36 cellular contexts compared by ENCODE assay signal in the genomic region with DNA sequence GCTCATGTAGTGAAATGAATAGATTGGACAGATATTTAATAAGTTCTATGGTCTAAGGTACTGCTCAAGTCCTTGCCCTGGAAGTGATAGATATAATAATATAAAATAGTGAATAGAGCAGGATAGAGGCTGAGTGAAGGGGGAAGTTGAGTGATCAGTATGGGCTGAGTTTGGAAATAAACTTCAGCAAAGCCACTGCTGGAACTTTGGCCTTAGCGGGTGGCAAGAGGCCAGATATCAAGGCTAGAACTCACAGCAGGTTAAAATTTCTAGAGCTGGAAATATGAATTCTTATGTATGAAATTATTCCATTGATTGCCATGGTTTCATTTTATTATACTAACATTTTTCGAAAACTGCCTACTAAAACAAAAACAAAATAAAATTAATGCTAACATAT.
DNase-seq lines count a peak whose midpoint lies in the region; ATAC-seq, FAIRE-seq and TF ChIP-seq lines count a peak whose summit lies in the region.
"Had no signal": no experiment of that assay in that cellular context is flagged by ENCODE, and none has a peak within 500 bp of the region (broad histone marks: within the 10 kb centered on the region; RNA-seq: fewer than 3 reads in every experiment).

No MANE protein-coding gene starts in this region.

- H3K79me2 ChIP-seq in HepG2 (ENCODE audit: insufficient read depth, low read length): no peaks in the 10 kb centered on the region

- H3K4me3 ChIP-seq in heart left ventricle: no peak overlapping the region
- H3K4me3 ChIP-seq in liver (ENCODE audit: low read depth in 1 of 3, low read length in 3 of 3): no peak overlapping the region
- H3K4me3 ChIP-seq in HepG2 (replicated peaks in 1 of 3; ENCODE audit: insufficient read depth in 1 of 3, low read depth in 2 of 3, low read length in 3 of 3): no peak overlapping the region
- H3K4me3 ChIP-seq in right lobe of liver: no peak overlapping the region
- H3K4me3 ChIP-seq: A549; BLaER1; BLaER1 treated with 17β-estradiol and CSF1 and Interleukin-3, amounts not matched to agents 10 nM and 100 nM had no signal

- H3K4me3 Mint-ChIP-seq in osteocyte (ENCODE audit: unreplicated experiment) (no peak overlapping the region), CD14-positive monocyte (no peak overlapping the region)
- H3K4me3 Mint-ChIP-seq: B cell; CD4-positive, alpha-beta memory T cell; CD4-positive, alpha-beta T cell; CD4-positive, CD25-positive, alpha-beta regulatory T cell; CD8-positive, alpha-beta memory T cell; CD8-positive, alpha-beta T cell had no signal

- WGBS in heart left ventricle, 4 donors: 94 to 98% (median 97%) methylated on average over 2 of the region's 2 CpGs
- 79% methylated on average over 2 of the region's 2 CpGs for WGBS in liver
- 0% methylated on average over 2 of the region's 2 CpGs for WGBS in HepG2 (ENCODE audit: low lambda C conversion rate)
- 68% methylated on average over 2 of the region's 2 CpGs for WGBS in right lobe of liver (ENCODE audit: insufficient coverage, low coverage, low lambda C conversion rate, missing lambda C conversion rate)

- H3K27ac Mint-ChIP-seq in osteocyte (ENCODE audit: unreplicated experiment): no peak overlapping the region
- no peak overlapping the region for H3K27ac Mint-ChIP-seq in CD14-positive monocyte
- H3K27ac Mint-ChIP-seq: B cell; CD4-positive, alpha-beta memory T cell; CD4-positive, alpha-beta T cell; CD4-positive, CD25-positive, alpha-beta regulatory T cell; CD8-positive, alpha-beta memory T cell; CD8-positive, alpha-beta T cell had no signal

- CTCF ChIA-PET in HepG2 (lab: Yijun Ruan, JAX; ENCODE audit: low intra/inter-chr PET ratio, low total read pairs): no interaction called here

- FAIRE-seq in HepG2 (lab: Jason Lieb, UNC): no peak
- FAIRE-seq: A204.1, A549, D721Med had no signal

- H3K9me3 Mint-ChIP-seq in osteocyte (ENCODE audit: unreplicated experiment) (peaks cover 3% of the 10 kb centered on the region), CD14-positive monocyte (peaks cover 0 to 5% (median 2%) of the 10 kb centered on the region in 7 donors)
- H3K9me3 Mint-ChIP-seq: CD4-positive, alpha-beta T cell; CD8-positive, alpha-beta T cell had no signal

- no peak overlapping the region for H3K4me2 ChIP-seq in HepG2 (ENCODE audit: low read depth, low read length)
- H3K4me2 ChIP-seq: A549; BLaER1; BLaER1 treated with 17β-estradiol and CSF1 and Interleukin-3, amounts not matched to agents 10 nM and 100 nM had no signal

- TF ChIP-seq CTCF in heart left ventricle (IDR thresholded peaks at IDR 0.05) (no peak), liver (IDR thresholded peaks at IDR 0.05; ENCODE audit: low read depth, low read length, missing input control) (no peak), HepG2 (CRISPR knock-in tag; IDR thresholded peaks at IDR 0.05) (no peak), right lobe of liver (IDR thresholded peaks at IDR 0.05) (no peak), osteocyte (IDR thresholded peaks at IDR 0.05) (no peak), CD14-positive monocyte (IDR thresholded peaks at IDR 0.05) (no peak)

- no peaks in the 10 kb centered on the region for H4K20me1 ChIP-seq in HepG2 (ENCODE audit: insufficient read depth, low read length)
- H4K20me1 ChIP-seq: BLaER1; BLaER1 treated with 17β-estradiol and CSF1 and Interleukin-3, amounts not matched to agents 10 nM and 100 nM had no signal

- in situ Hi-C loops in HepG2 (cut with HindIII; ENCODE audit: extremely low pct_ligation_motif_present, low pct_unique_long_range_greater_than_20kb): no loop called here

- H3K9me3 ChIP-seq in heart left ventricle (no peaks in the 10 kb centered on the region), liver (ENCODE audit: control insufficient read depth in 4 of 4, low read length in 3 of 4) (no peaks in the 10 kb centered on the region), HepG2 (ENCODE audit: low read length) (no peaks in the 10 kb centered on the region), right lobe of liver (no peaks in the 10 kb centered on the region)
- H3K9me3 ChIP-seq: A549; BE2C; BLaER1; BLaER1 treated with 17β-estradiol and CSF1 and Interleukin-3, amounts not matched to agents 10 nM and 100 nM; Caco-2 had no signal

- H3K4me1 ChIP-seq in heart left ventricle (peaks cover 0 to 3% (median 0%) of the 10 kb centered on the region in 12 donors), liver (ENCODE audit: control insufficient read depth in 4 of 4, insufficient read depth in 4 of 4, low read length in 3 of 4) (peaks cover 0 to 4% (median under 1%) of the 10 kb centered on the region in 4 donors), HepG2 (ENCODE audit: insufficient read depth, low read length) (no peaks in the 10 kb centered on the region), right lobe of liver (no peaks in the 10 kb centered on the region)
- H3K4me1 ChIP-seq: A549; BE2C; BLaER1; BLaER1 treated with 17β-estradiol and CSF1 and Interleukin-3, amounts not matched to agents 10 nM and 100 nM; Caco-2 had no signal

- H3K36me3 ChIP-seq in heart left ventricle (no peaks in the 10 kb centered on the region), liver (ENCODE audit: control insufficient read depth in 4 of 4, insufficient read depth in 3 of 4, low read depth in 1 of 4, low read length in 3 of 4) (no peaks in the 10 kb centered on the region), HepG2 (replicated peaks in 1 of 2; ENCODE audit: control insufficient read depth in 1 of 2, insufficient read depth in 2 of 2, low read length in 2 of 2) (no peaks in the 10 kb centered on the region), right lobe of liver (no peaks in the 10 kb centered on the region)
- H3K36me3 ChIP-seq: BE2C; BLaER1; BLaER1 treated with 17β-estradiol and CSF1 and Interleukin-3, amounts not matched to agents 10 nM and 100 nM had no signal

- intact Hi-C loops in Right ventricle myocardium inferior (cut with DNase I): no loop called here
- intact Hi-C loops in heart left ventricle (cut with DNase I): no loop called here
- intact Hi-C loops in HepG2 (cut with micrococcal nuclease; ENCODE audit: unreplicated experiment): no loop called here
- intact Hi-C loops in right lobe of liver (cut with DNase I): no loop called here
- intact Hi-C loops in CD14-positive monocyte (cut with micrococcal nuclease): no loop called here

- no peaks in the 10 kb centered on the region for H3K36me3 Mint-ChIP-seq in osteocyte (ENCODE audit: unreplicated experiment)
- H3K36me3 Mint-ChIP-seq in CD14-positive monocyte: no peaks in the 10 kb centered on the region
- H3K36me3 Mint-ChIP-seq: CD4-positive, alpha-beta memory T cell; CD4-positive, CD25-positive, alpha-beta regulatory T cell; CD8-positive, alpha-beta memory T cell; CD8-positive, alpha-beta T cell had no signal

- TF ChIP-seq EP300 in HepG2 (IDR thresholded peaks at IDR 0.05; ENCODE audit: low read depth in 2 of 2, low read length in 2 of 2) (no peak), HepG2 (CRISPR knock-in tag; IDR thresholded peaks at IDR 0.05; ENCODE audit: borderline replicate concordance) (no peak)

- H3K27me3 ChIP-seq in heart left ventricle (no peaks in the 10 kb centered on the region), liver (ENCODE audit: control insufficient read depth in 4 of 4, insufficient read depth in 4 of 4, low read length in 3 of 4) (no peaks in the 10 kb centered on the region), HepG2 (ENCODE audit: control insufficient read depth in 1 of 2, insufficient read depth in 2 of 2, low read length in 2 of 2) (no peaks in the 10 kb centered on the region), right lobe of liver (no peaks in the 10 kb centered on the region)
- H3K27me3 ChIP-seq: BE2C; BLaER1; BLaER1 treated with 17β-estradiol and CSF1 and Interleukin-3, amounts not matched to agents 10 nM and 100 nM had no signal

- no peak for ATAC-seq in Right ventricle myocardium inferior
- ATAC-seq in heart left ventricle: no peak
- ATAC-seq in HepG2: no peak
- ATAC-seq in left lobe of liver: peak; percentile 88
- peak; percentile 46 to 74 (median 68) for ATAC-seq in right lobe of liver
- ATAC-seq: A549; CD8-positive, alpha-beta T cell had no signal

- peak; percentile 33 for DNase-seq in Right ventricle myocardium inferior (ENCODE audit: missing footprints)
- no peak for DNase-seq in heart left ventricle
- no peak for DNase-seq in HepG2 (ENCODE audit: low spot score)
- peak; percentile 47 for DNase-seq in left lobe of liver (ENCODE audit: low spot score)
- peak in 1 of 3 donors; percentile 52 for DNase-seq in right lobe of liver
- DNase-seq in osteocyte (ENCODE audit: extremely low spot score, unreplicated experiment): no peak
- no peak for DNase-seq in CD14-positive monocyte (ENCODE audit: low spot score)
- DNase-seq: 8988T; ACHN; AML-193; BE2C; C1 segment of cervical spinal cord; Caco-2; Calu3; CD4-positive, alpha-beta memory T cell; CD4-positive, alpha-beta T cell; CD4-positive, CD25-positive, alpha-beta regulatory T cell; CD8-positive, alpha-beta memory T cell; CD8-positive, alpha-beta T cell; COR-L47; DMS 273 treated with DMSO at 0.1 percent for 48 hours; DMS153; DMS53; DMS79; DMS79 treated with DMSO at 0.1 percent for 48 hours; DND-41; EL had no signal

- H3K4me1 Mint-ChIP-seq in osteocyte (ENCODE audit: unreplicated experiment) (peaks cover 4% of the 10 kb centered on the region), CD14-positive monocyte (no peaks in the 10 kb centered on the region)
- H3K4me1 Mint-ChIP-seq: B cell; CD4-positive, alpha-beta memory T cell; CD4-positive, CD25-positive, alpha-beta regulatory T cell; CD8-positive, alpha-beta memory T cell had no signal

- H3K27me3 Mint-ChIP-seq in osteocyte (ENCODE audit: unreplicated experiment): no peaks in the 10 kb centered on the region
- H3K27me3 Mint-ChIP-seq in CD14-positive monocyte (ENCODE audit: low read depth in 3 of 3): no peaks in the 10 kb centered on the region
- H3K27me3 Mint-ChIP-seq: B cell; CD4-positive, alpha-beta memory T cell; CD4-positive, alpha-beta T cell; CD4-positive, CD25-positive, alpha-beta regulatory T cell had no signal

- no peak overlapping the region for H3K9ac ChIP-seq in liver (ENCODE audit: low read depth in 1 of 2, low read length in 2 of 2)
- no peak overlapping the region for H3K9ac ChIP-seq in HepG2 (ENCODE audit: insufficient read depth, low read depth, low read length)
- H3K9ac ChIP-seq: BLaER1; BLaER1 treated with 17β-estradiol and CSF1 and Interleukin-3, amounts not matched to agents 10 nM and 100 nM had no signal

- BruUV-seq in HepG2 (replicated peaks; lab: Mats Ljungman, UMichigan): no TSS peak

- no peak overlapping the region for H2AFZ ChIP-seq in HepG2 (ENCODE audit: low read length)

- TF ChIP-seq POLR2A in heart left ventricle (IDR thresholded peaks at IDR 0.05): no peak
- no peak for TF ChIP-seq POLR2A in HepG2 (IDR thresholded peaks at IDR 0.05; ENCODE audit: insufficient read depth in 1 of 2, low read depth in 2 of 2, low read length in 2 of 2)
- TF ChIP-seq POLR2A in right lobe of liver (IDR thresholded peaks at IDR 0.05): no peak

- H3K27ac ChIP-seq in heart left ventricle (no peak overlapping the region), liver (ENCODE audit: low read depth in 1 of 2, low read length in 2 of 2) (no peak overlapping the region), HepG2 (ENCODE audit: extremely low read length, insufficient read depth, low read length) (no peak overlapping the region), right lobe of liver (no peak overlapping the region)
- H3K27ac ChIP-seq: 22Rv1; A549; BLaER1; BLaER1 treated with 17β-estradiol and CSF1 and Interleukin-3, amounts not matched to agents 10 nM and 100 nM; C4-2B had no signal

- POLR2A ChIA-PET in HepG2 (lab: Yijun Ruan, JAX): no interaction called here

- no peak for TF ChIP-seq RAD21 in liver (IDR thresholded peaks at IDR 0.05)
- TF ChIP-seq RAD21 in HepG2 (CRISPR knock-in tag; IDR thresholded peaks at IDR 0.05): no peak

Comparison
In these comparisons a context has a peak if more than half of its experiments do, and no peak if none do; other contexts are left out.
1. ATAC-seq: peak in left lobe of liver (single experiment) and right lobe of liver (4 of 4); none in Right ventricle myocardium inferior (single experiment), heart left ventricle (0 of 4) and HepG2 (single experiment).
2. DNase-seq: peak in Right ventricle myocardium inferior (single experiment) and left lobe of liver (single experiment); none in heart left ventricle (0 of 5), HepG2 (single experiment), osteocyte (single experiment) and CD14-positive monocyte (single experiment).